ENCODE assay signal across 1 cellular context in genomic region chr22:46035742-46036557, GRCh38.
A peak's percentile ranks its signal among the peaks of the same experiment; 100 is the strongest.
TF ChIP-seq lines count a peak whose summit lies in the region.

No MANE protein-coding gene starts in this region.

TF ChIP-seq in HEK293, 187 proteins besides CTCF, POLR2A, EP300 and RAD21 (continued from another document and continues in another):
- TF ChIP-seq ZBTB49 (tag by site-specific recombination; IDR thresholded peaks at IDR 0.05; ENCODE audit: low read depth) = no peak
- no peak for TF ChIP-seq ZNF664 (tag by site-specific recombination; IDR thresholded peaks at IDR 0.05)
- no peak for TF ChIP-seq GLI2 (tag by site-specific recombination; IDR thresholded peaks at IDR 0.05; ENCODE audit: borderline replicate concordance, low read depth)
- TF ChIP-seq ZNF777 (tag by site-specific recombination; IDR thresholded peaks at IDR 0.05; ENCODE audit: borderline replicate concordance) = no peak
- no peak for TF ChIP-seq ZNF561 (tag by site-specific recombination; IDR thresholded peaks at IDR 0.05; ENCODE audit: borderline replicate concordance)
- TF ChIP-seq ZIC2 (tag by site-specific recombination; IDR thresholded peaks at IDR 0.05) = peak; percentile 59
- no peak for TF ChIP-seq SETDB1 (IDR thresholded peaks at IDR 0.05; ENCODE audit: insufficient read length, low read length)
- TF ChIP-seq ZNF239 (tag by site-specific recombination; IDR thresholded peaks at IDR 0.05) = no peak
- TF ChIP-seq ZNF37A (tag by site-specific recombination; IDR thresholded peaks at IDR 0.05) = no peak
- no peak for TF ChIP-seq ZNF830 (tag by site-specific recombination; IDR thresholded peaks at IDR 0.05; ENCODE audit: low read depth)
- no peak for TF ChIP-seq ZNF266 (tag by site-specific recombination; IDR thresholded peaks at IDR 0.05; ENCODE audit: low read depth)
- TF ChIP-seq ATF2 (tag by site-specific recombination; IDR thresholded peaks at IDR 0.05; ENCODE audit: low read depth) = 0 out of 2 replicates have a peak, but pooled peaks have one; percentile 25
- peak; percentile 65; the same call in 1 of the 2 replicates for TF ChIP-seq ZNF600 (tag by site-specific recombination; IDR thresholded peaks at IDR 0.05)
- TF ChIP-seq SCRT1 (tag by site-specific recombination; IDR thresholded peaks at IDR 0.05; ENCODE audit: borderline replicate concordance) = no peak
- TF ChIP-seq PRDM1 (tag by site-specific recombination; IDR thresholded peaks at IDR 0.05) = no peak
- peak; percentile 81 for TF ChIP-seq ZNF335 (tag by site-specific recombination; conservative IDR thresholded peaks at IDR 0.05)
- no peak for TF ChIP-seq ZNF514 (tag by site-specific recombination; IDR thresholded peaks at IDR 0.05)
- 0 out of 2 replicates have a peak, but pooled peaks have one; percentile 59 for TF ChIP-seq BCL11B (tag by site-specific recombination; IDR thresholded peaks at IDR 0.05; ENCODE audit: low read depth)
- TF ChIP-seq ZNF433 (tag by site-specific recombination; IDR thresholded peaks at IDR 0.05; ENCODE audit: low read depth) = no peak
- no peak for TF ChIP-seq ZNF302 (tag by site-specific recombination; IDR thresholded peaks at IDR 0.05; ENCODE audit: low read depth)
- no peak for TF ChIP-seq ZNF621 (tag by site-specific recombination; IDR thresholded peaks at IDR 0.05)
- peak; percentile 95 for TF ChIP-seq ZBTB11 (tag by site-specific recombination; conservative IDR thresholded peaks at IDR 0.05; ENCODE audit: low read depth)
- TF ChIP-seq ZNF518A (tag by site-specific recombination; conservative IDR thresholded peaks at IDR 0.05; ENCODE audit: low read depth) = peak; percentile 49; the same call in 1 of the 2 replicates
- no peak for TF ChIP-seq FEZF1 (tag by site-specific recombination; IDR thresholded peaks at IDR 0.05)
- no peak for TF ChIP-seq MEIS1 (CRISPR knock-in tag; IDR thresholded peaks at IDR 0.05; ENCODE audit: borderline replicate concordance)
- no peak for TF ChIP-seq TCF7L2 (IDR thresholded peaks at IDR 0.05; ENCODE audit: borderline replicate concordance, low read depth, low read length)
- TF ChIP-seq ZNF248 (tag by site-specific recombination; IDR thresholded peaks at IDR 0.05) = no peak
- peak; percentile 50 for TF ChIP-seq ZNF341 (tag by site-specific recombination; IDR thresholded peaks at IDR 0.05; ENCODE audit: low read depth)
- no peak for TF ChIP-seq MZF1 (tag by site-specific recombination; IDR thresholded peaks at IDR 0.05; ENCODE audit: borderline replicate concordance)
- TF ChIP-seq ZNF211 (tag by site-specific recombination; IDR thresholded peaks at IDR 0.05; ENCODE audit: low read depth) = no peak
- TF ChIP-seq ZNF654 (tag by site-specific recombination; IDR thresholded peaks at IDR 0.05; ENCODE audit: low read depth) = no peak
- no peak for TF ChIP-seq ZNF548 (tag by site-specific recombination; IDR thresholded peaks at IDR 0.05)
- no peak; the same call in 1 of the 2 replicates for TF ChIP-seq ZNF501 (tag by site-specific recombination; IDR thresholded peaks at IDR 0.05)
- TF ChIP-seq SALL2 (tag by site-specific recombination; IDR thresholded peaks at IDR 0.05; ENCODE audit: borderline replicate concordance) = no peak
- TF ChIP-seq ELK4 (IDR thresholded peaks at IDR 0.05; ENCODE audit: borderline replicate concordance, low read depth, low read length) = no peak; the same call in 1 of the 2 replicates
- TF ChIP-seq ZNF529 (tag by site-specific recombination; IDR thresholded peaks at IDR 0.05; ENCODE audit: insufficient replicate concordance) = no peak
- TF ChIP-seq HOXA7 (CRISPR knock-in tag; IDR thresholded peaks at IDR 0.05; ENCODE audit: borderline replicate concordance) = no peak
- no peak for TF ChIP-seq ZNF121 (tag by site-specific recombination; IDR thresholded peaks at IDR 0.05)
- no peak for TF ChIP-seq KLF7 (tag by site-specific recombination; IDR thresholded peaks at IDR 0.05; ENCODE audit: borderline replicate concordance)
- no peak for TF ChIP-seq ZNF747 (tag by site-specific recombination; IDR thresholded peaks at IDR 0.05)
- TF ChIP-seq ZBTB44 (tag by site-specific recombination; IDR thresholded peaks at IDR 0.05) = no peak
- no peak for TF ChIP-seq ZNF837 (tag by site-specific recombination; IDR thresholded peaks at IDR 0.05)
- no peak for TF ChIP-seq ZNF214 (tag by site-specific recombination; IDR thresholded peaks at IDR 0.05; ENCODE audit: borderline replicate concordance)
- TF ChIP-seq ZNF311 (tag by site-specific recombination; IDR thresholded peaks at IDR 0.05; ENCODE audit: borderline replicate concordance) = no peak
- TF ChIP-seq ZNF645 (tag by site-specific recombination; IDR thresholded peaks at IDR 0.05) = no peak
- TF ChIP-seq ZNF155 (tag by site-specific recombination; IDR thresholded peaks at IDR 0.05) = no peak
- no peak for TF ChIP-seq ZNF350 (tag by site-specific recombination; IDR thresholded peaks at IDR 0.05)
